ENCODE assay signal across 16 cellular contexts in genomic region chr10:33215154-33215553, GRCh38.
DNase-seq lines count a peak whose midpoint lies in the region; ATAC-seq and TF ChIP-seq lines count a peak whose summit lies in the region.
"Had no signal": no experiment of that assay in that cellular context is flagged by ENCODE, and none has a peak within 500 bp of the region (broad histone marks: within the 10 kb centered on the region; RNA-seq: fewer than 3 reads in every experiment).

No MANE protein-coding gene starts in this region.

- no peaks in the 10 kb centered on the region for H3K36me3 ChIP-seq in hepatocyte (replicated peaks; ENCODE audit: insufficient read depth, low read depth)
- peaks cover 43 to 85% (median 80%) of the 10 kb centered on the region in 5 donors for H3K36me3 ChIP-seq in subcutaneous abdominal adipose tissue (ENCODE audit: control insufficient read depth in 5 of 5, insufficient read depth in 5 of 5, low read length in 5 of 5)
- no peaks in the 10 kb centered on the region for H3K36me3 ChIP-seq in CD8-positive, alpha-beta memory T cell (ENCODE audit: insufficient read depth, low read length)
- no peaks in the 10 kb centered on the region for H3K36me3 ChIP-seq in MG63

- peak; percentile 37 for ATAC-seq in activated CD8-positive, alpha-beta T cell treated with anti-CD3 and anti-CD28 coated beads for 36 hours
- no peak for ATAC-seq in activated CD8-positive, alpha-beta T cell treated with anti-CD3 and anti-CD28 coated beads, Interleukin-2, amount 10 ng/mL, durations not matched to agents 7 days and 5 days
- ATAC-seq: T-helper 17 cell had no signal

- no peaks in the 10 kb centered on the region for H4K20me1 ChIP-seq in hepatocyte (ENCODE audit: insufficient read depth, poor library complexity, severe bottlenecking)

- H3K4me2 ChIP-seq in hepatocyte = no peak overlapping the region

- H3K9me3 ChIP-seq in hepatocyte (ENCODE audit: low read depth) (no peaks in the 10 kb centered on the region), subcutaneous abdominal adipose tissue (ENCODE audit: control insufficient read depth in 5 of 5, low read length in 5 of 5) (no peaks in the 10 kb centered on the region), MG63 (no peaks in the 10 kb centered on the region)
- no peaks in the 10 kb centered on the region for H3K9me3 ChIP-seq in CD8-positive, alpha-beta memory T cell (ENCODE audit: low read length)
- H3K9me3 ChIP-seq: esophagus squamous epithelium, upper lobe of left lung had no signal

- H3K9ac ChIP-seq in subcutaneous abdominal adipose tissue (ENCODE audit: low read length in 5 of 5) = no peak overlapping the region

- no peaks in the 10 kb centered on the region for H3K79me2 ChIP-seq in hepatocyte

- H3K4me1 ChIP-seq in hepatocyte (ENCODE audit: insufficient read depth) = peaks cover 11% of the 10 kb centered on the region
- peaks cover 9 to 39% (median 32%) of the 10 kb centered on the region in 5 donors for H3K4me1 ChIP-seq in subcutaneous abdominal adipose tissue (ENCODE audit: control insufficient read depth in 5 of 5, insufficient read depth in 5 of 5, low read length in 5 of 5)
- H3K4me1 ChIP-seq in CD8-positive, alpha-beta memory T cell (ENCODE audit: insufficient read depth, low read length) = peaks cover 9% of the 10 kb centered on the region

- no peaks in the 10 kb centered on the region for H3K36me3 Mint-ChIP-seq in activated CD8-positive, alpha-beta T cell treated with anti-CD3 and anti-CD28 coated beads for 36 hours (ENCODE audit: low read depth)
- H3K36me3 Mint-ChIP-seq in activated CD8-positive, alpha-beta T cell treated with anti-CD3 and anti-CD28 coated beads, Interleukin-2, amount 10 ng/mL, durations not matched to agents 7 days and 5 days (ENCODE audit: low read depth) = no peaks in the 10 kb centered on the region
- no peaks in the 10 kb centered on the region for H3K36me3 Mint-ChIP-seq in CD8-positive, alpha-beta memory T cell
- H3K36me3 Mint-ChIP-seq: naive B cell had no signal

- H3K27ac Mint-ChIP-seq in activated CD8-positive, alpha-beta T cell treated with anti-CD3 and anti-CD28 coated beads for 36 hours = no peak overlapping the region
- no peak overlapping the region for H3K27ac Mint-ChIP-seq in activated CD8-positive, alpha-beta T cell treated with anti-CD3 and anti-CD28 coated beads, Interleukin-2, amount 10 ng/mL, durations not matched to agents 7 days and 5 days
- H3K27ac Mint-ChIP-seq in CD8-positive, alpha-beta memory T cell = no peak overlapping the region
- H3K27ac Mint-ChIP-seq: T-helper 17 cell had no signal

- H3K4me3 ChIP-seq in cardiac fibroblast (replicated peaks in 1 of 2; ENCODE audit: low read depth in 2 of 2, low read length in 2 of 2) (no peak overlapping the region), hepatocyte (no peak overlapping the region), subcutaneous abdominal adipose tissue (ENCODE audit: low read depth in 1 of 5, low read length in 5 of 5) (no peak overlapping the region), MG63 (no peak overlapping the region)
- no peak overlapping the region for H3K4me3 ChIP-seq in CD8-positive, alpha-beta memory T cell (ENCODE audit: low read length)
- H3K4me3 ChIP-seq: esophagus squamous epithelium, upper lobe of left lung had no signal

- 82% methylated on average over 2 of the region's 2 CpGs for WGBS in hepatocyte (ENCODE audit: low lambda C conversion rate, missing lambda C conversion rate)

- CTCF ChIA-PET in activated CD8-positive, alpha-beta T cell treated with anti-CD3 and anti-CD28 coated beads for 36 hours (lab: Charles Lee) = no interaction called here
- CTCF ChIA-PET in activated CD8-positive, alpha-beta T cell treated with anti-CD3 and anti-CD28 coated beads, Interleukin-2, amount 10 ng/mL, durations not matched to agents 7 days and 5 days (lab: Charles Lee) = no interaction called here
- CTCF ChIA-PET in CD8-positive, alpha-beta memory T cell (lab: Charles Lee) = interaction anchor here (1.0 to 2.4 kb wide), 2 partner anchors 22 to 31 kb away, joined by 3 to 5 read pairs; no protein-coding TSS in a partner anchor

- no peaks in the 10 kb centered on the region for H3K9me2 ChIP-seq in hepatocyte (replicated peaks; ENCODE audit: insufficient read depth)

- intact Hi-C loops in activated CD8-positive, alpha-beta T cell treated with anti-CD3 and anti-CD28 coated beads for 36 hours (cut with micrococcal nuclease) = no loop called here

- no peak for TF ChIP-seq CTCF in activated CD8-positive, alpha-beta T cell treated with anti-CD3 and anti-CD28 coated beads for 36 hours (IDR thresholded peaks at IDR 0.05)
- TF ChIP-seq CTCF in cardiac fibroblast (IDR thresholded peaks at IDR 0.05; ENCODE audit: low read depth, low read length) (no peak), hepatocyte (IDR thresholded peaks at IDR 0.05; ENCODE audit: poor library complexity) (no peak)

- peaks cover 12% of the 10 kb centered on the region for H3K4me1 Mint-ChIP-seq in activated CD8-positive, alpha-beta T cell treated with anti-CD3 and anti-CD28 coated beads for 36 hours (ENCODE audit: low read depth)
- H3K4me1 Mint-ChIP-seq in activated CD8-positive, alpha-beta T cell treated with anti-CD3 and anti-CD28 coated beads, Interleukin-2, amount 10 ng/mL, durations not matched to agents 7 days and 5 days (ENCODE audit: low read depth) = peaks cover 10% of the 10 kb centered on the region
- peaks cover 14 to 20% (median 19%) of the 10 kb centered on the region in 3 donors for H3K4me1 Mint-ChIP-seq in CD8-positive, alpha-beta memory T cell

- H3K27me3 ChIP-seq in hepatocyte (no peaks in the 10 kb centered on the region), subcutaneous abdominal adipose tissue (ENCODE audit: control insufficient read depth in 5 of 5, insufficient read depth in 4 of 5, low read length in 5 of 5) (no peaks in the 10 kb centered on the region), MG63 (no peaks in the 10 kb centered on the region)
- no peaks in the 10 kb centered on the region for H3K27me3 ChIP-seq in CD8-positive, alpha-beta memory T cell (ENCODE audit: insufficient read depth, low read length, poor library complexity, severe bottlenecking)
- H3K27me3 ChIP-seq: esophagus squamous epithelium, upper lobe of left lung had no signal

- no peak overlapping the region for H2AFZ ChIP-seq in hepatocyte

- H3K4me3 Mint-ChIP-seq in activated CD8-positive, alpha-beta T cell treated with anti-CD3 and anti-CD28 coated beads for 36 hours = no peak overlapping the region
- no peak overlapping the region for H3K4me3 Mint-ChIP-seq in activated CD8-positive, alpha-beta T cell treated with anti-CD3 and anti-CD28 coated beads, Interleukin-2, amount 10 ng/mL, durations not matched to agents 7 days and 5 days
- H3K4me3 Mint-ChIP-seq in CD8-positive, alpha-beta memory T cell = no peak overlapping the region
- H3K4me3 Mint-ChIP-seq: naive B cell, T-helper 17 cell had no signal

- H3K9me3 Mint-ChIP-seq in activated CD8-positive, alpha-beta T cell treated with anti-CD3 and anti-CD28 coated beads for 36 hours = no peaks in the 10 kb centered on the region
- no peaks in the 10 kb centered on the region for H3K9me3 Mint-ChIP-seq in activated CD8-positive, alpha-beta T cell treated with anti-CD3 and anti-CD28 coated beads, Interleukin-2, amount 10 ng/mL, durations not matched to agents 7 days and 5 days (ENCODE audit: insufficient read depth)
- H3K9me3 Mint-ChIP-seq in CD8-positive, alpha-beta memory T cell = no peaks in the 10 kb centered on the region
- H3K9me3 Mint-ChIP-seq: naive B cell had no signal

- no peak for DNase-seq in activated CD8-positive, alpha-beta T cell treated with anti-CD3 and anti-CD28 coated beads for 36 hours
- no peak for DNase-seq in activated CD8-positive, alpha-beta T cell treated with anti-CD3 and anti-CD28 coated beads, Interleukin-2, amount 10 ng/mL, durations not matched to agents 7 days and 5 days
- peak; percentile 79 to 89 for DNase-seq in cardiac fibroblast (ENCODE audit: low read depth in 2 of 2)
- peak; percentile 54 for DNase-seq in hepatocyte (ENCODE audit: low spot score)
- no peak for DNase-seq in CD8-positive, alpha-beta memory T cell
- DNase-seq in activated naive CD4-positive, alpha-beta T cell treated with Interleukin-2 at 50 U/mL for 16 hours = no peak
- DNase-seq in MG63 = no peak
- DNase-seq: activated CD4-positive, alpha-beta T cell treated with anti-CD3 and anti-CD28 coated beads, Interleukin-2, amount 50 U/mL, for 1 hour; activated effector memory CD4-positive, alpha-beta T cell treated with anti-CD3 and anti-CD28 coated beads, Interleukin-2, amount 50 U/mL, for 16 hours; DMS153; esophagus squamous epithelium; naive B cell; NCI-H2171; T-helper 17 cell; upper lobe of left lung had no signal

- no peaks in the 10 kb centered on the region for H3K27me3 Mint-ChIP-seq in activated CD8-positive, alpha-beta T cell treated with anti-CD3 and anti-CD28 coated beads for 36 hours
- H3K27me3 Mint-ChIP-seq in activated CD8-positive, alpha-beta T cell treated with anti-CD3 and anti-CD28 coated beads, Interleukin-2, amount 10 ng/mL, durations not matched to agents 7 days and 5 days (ENCODE audit: low read depth) = no peaks in the 10 kb centered on the region
- no peaks in the 10 kb centered on the region for H3K27me3 Mint-ChIP-seq in CD8-positive, alpha-beta memory T cell
- H3K27me3 Mint-ChIP-seq: naive B cell, T-helper 17 cell had no signal

- H3K27ac ChIP-seq in hepatocyte (peak overlapping the region; percentile 82), subcutaneous abdominal adipose tissue (ENCODE audit: low read depth, low read length) (peak overlapping the region; percentile 51)
- H3K27ac ChIP-seq in CD8-positive, alpha-beta memory T cell (ENCODE audit: low read depth, low read length) = no peak overlapping the region

- POLR2A ChIA-PET in activated CD8-positive, alpha-beta T cell treated with anti-CD3 and anti-CD28 coated beads for 36 hours (lab: Charles Lee) = no interaction called here
- POLR2A ChIA-PET in activated CD8-positive, alpha-beta T cell treated with anti-CD3 and anti-CD28 coated beads, Interleukin-2, amount 10 ng/mL, durations not matched to agents 7 days and 5 days (lab: Charles Lee) = no interaction called here
- POLR2A ChIA-PET in CD8-positive, alpha-beta memory T cell (lab: Charles Lee) = no interaction called here

Comparison
In these comparisons a context has a peak if more than half of its experiments do, and no peak if none do; other contexts are left out.
1. DNase-seq: peak in cardiac fibroblast (2 of 2) and hepatocyte (single experiment); none in activated CD8-positive, alpha-beta T cell treated with anti-CD3 and anti-CD28 coated beads for 36 hours (single experiment), activated CD8-positive, alpha-beta T cell treated with anti-CD3 and anti-CD28 coated beads, Interleukin-2, amount 10 ng/mL, durations not matched to agents 7 days and 5 days (single experiment), CD8-positive, alpha-beta memory T cell (0 of 5), activated naive CD4-positive, alpha-beta T cell treated with Interleukin-2 at 50 U/mL for 16 hours (single experiment) and MG63 (single experiment).